25 cellular contexts compared by ENCODE assay signal in genomic region chr22:47245286-47245685, GRCh38.
"Had no signal": no experiment of that assay in that cellular context is flagged by ENCODE, and none has a peak within 500 bp of the region (broad histone marks: within the 10 kb centered on the region; RNA-seq: fewer than 3 reads in every experiment).

No MANE protein-coding gene starts in this region.

- H3K4me3 ChIP-seq: neural progenitor cell, pancreas, prostate gland, right lobe of liver, sigmoid colon, stomach, thoracic aorta, thyroid gland, tibial nerve, upper lobe of right lung, uterus had no signal

- H3K27ac ChIP-seq: neural progenitor cell, pancreas, prostate gland, right lobe of liver, sigmoid colon, stomach, thoracic aorta, thyroid gland, tibial nerve, upper lobe of right lung, uterus had no signal

- H3K36me3 ChIP-seq: pancreas, prostate gland, right lobe of liver, sigmoid colon, stomach, thoracic aorta, thyroid gland, tibial nerve, upper lobe of right lung, uterus had no signal

- H3K4me2 ChIP-seq: neural progenitor cell had no signal

- H2AFZ ChIP-seq: neural progenitor cell had no signal

- H3K27me3 ChIP-seq: neural progenitor cell, pancreas, right lobe of liver, thyroid gland, tibial nerve, upper lobe of right lung, uterus had no signal

- H3K9me3 ChIP-seq: pancreas, prostate gland, right lobe of liver, sigmoid colon, thyroid gland, upper lobe of right lung, uterus had no signal

- H3K4me1 ChIP-seq: neural progenitor cell, pancreas, prostate gland, right lobe of liver, sigmoid colon, stomach, thyroid gland, upper lobe of right lung, uterus had no signal

- DNase-seq: naive thymus-derived CD4-positive, alpha-beta T cell; natural killer cell; occipital lobe; pancreas; retina; right cardiac atrium; right lobe of liver; sigmoid colon; small intestine; stimulated activated CD4-positive, alpha-beta T cell treated with anti-CD3 and anti-CD28 coated beads, Interleukin-15, amount 100 ng/mL, for 24 hours; stimulated activated CD4-positive, alpha-beta T cell treated with anti-CD3 and anti-CD28 coated beads, Interleukin-2, amount 100 ng/mL, for 24 hours; stimulated activated CD4-positive, alpha-beta T cell treated with anti-CD3 and anti-CD28 coated beads, Interleukin-2, amount 100 ng/mL, for 48 hours; stimulated activated CD4-positive, alpha-beta T cell treated with anti-CD3 and anti-CD28 coated beads, Interleukin-4, amount 100 ng/mL, for 24 hours; stimulated activated naive B cell treated with anti-CD40 and anti-IgM and Interleukin-4, amounts not matched to agents 10 μg/mL and 1 μg/mL and 100 μg/mL, for 72 hours; stimulated activated naive CD4-positive, alpha-beta T cell treated with Interleukin-2 at 50 U/mL for 16 hours; stomach; thyroid gland; trophoblast cell; upper lobe of right lung; uterus had no signal

- ATAC-seq: naive thymus-derived CD4-positive, alpha-beta T cell; natural killer cell; pancreas; right cardiac atrium; right lobe of liver; stimulated activated effector memory CD8-positive, alpha-beta T cell treated with anti-CD3 and anti-CD28 coated beads, Interleukin-12 subunit alpha, Interleukin-12 subunit beta, amount 100 ng/mL, for 72 hours; stimulated activated naive B cell treated with anti-CD40 and anti-IgM and Interleukin-4, amounts not matched to agents 10 μg/mL and 1 μg/mL and 100 μg/mL, for 72 hours; upper lobe of right lung had no signal
